In the genomic region with DNA sequence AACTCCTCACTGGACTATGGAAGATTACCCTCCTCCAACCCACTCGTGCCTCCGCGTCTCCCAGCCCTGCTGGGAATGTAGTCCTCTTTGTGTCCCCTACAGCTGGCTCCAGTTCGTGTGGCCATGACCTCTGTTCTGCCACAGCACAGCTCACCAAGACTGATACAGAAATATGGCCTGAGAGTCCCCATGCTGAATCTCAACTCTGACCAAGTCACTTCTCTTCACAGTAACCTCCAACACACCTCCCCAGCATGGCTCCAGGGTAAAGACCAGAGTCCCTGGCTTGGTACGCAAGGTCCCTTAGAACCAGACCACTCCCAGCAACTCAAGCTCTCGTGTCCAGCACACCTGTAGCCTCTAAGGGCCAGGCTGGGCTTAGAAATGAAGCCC, we compare ENCODE assay signal across 14 cellular contexts. TPM values are rescaled to one million over a fixed set of nuclear protein-coding genes. Genes with fewer than 3 reads are reported as not detected.
DNase-seq lines count a peak whose midpoint lies in the region; ATAC-seq and TF ChIP-seq lines count a peak whose summit lies in the region.
"Had no signal": no experiment of that assay in that cellular context is flagged by ENCODE, and none has a peak within 500 bp of the region (broad histone marks: within the 10 kb centered on the region; RNA-seq: fewer than 3 reads in every experiment).

No MANE protein-coding gene starts in this region.

- no peaks in the 10 kb centered on the region for H3K9me3 Mint-ChIP-seq in activated naive CD8-positive, alpha-beta T cell (ENCODE audit: low read depth)
- H3K9me3 Mint-ChIP-seq in activated naive CD8-positive, alpha-beta T cell treated with anti-CD3 and anti-CD28 coated beads for 36 hours = no peaks in the 10 kb centered on the region
- no peaks in the 10 kb centered on the region for H3K9me3 Mint-ChIP-seq in neural crest cell
- H3K9me3 Mint-ChIP-seq: activated T-helper 1 cell treated with anti-CD3 and anti-CD28 coated beads, Interleukin-12 subunit alpha, Interleukin-12 subunit beta, Interleukin-2, Interleukin-4 antibody, amounts not matched to agents 30 ng/mL and 10 ng/mL and 1 ng/mL, durations not matched to agents 14 hours and 24 hours and 36 hours; memory B cell had no signal

- no peak overlapping the region for H3K4me3 Mint-ChIP-seq in activated naive CD8-positive, alpha-beta T cell
- no peak overlapping the region for H3K4me3 Mint-ChIP-seq in activated naive CD8-positive, alpha-beta T cell treated with anti-CD3 and anti-CD28 coated beads for 36 hours
- peak overlapping the region; percentile 58 for H3K4me3 Mint-ChIP-seq in neural crest cell
- H3K4me3 Mint-ChIP-seq: activated T-helper 1 cell treated with anti-CD3 and anti-CD28 coated beads, Interleukin-12 subunit alpha, Interleukin-12 subunit beta, Interleukin-2, Interleukin-4 antibody, amounts not matched to agents 30 ng/mL and 10 ng/mL and 1 ng/mL, durations not matched to agents 14 hours and 24 hours and 36 hours; memory B cell had no signal

- H3K4me3 ChIP-seq in esophagus muscularis mucosa = no peak overlapping the region
- H3K4me3 ChIP-seq in aorta (ENCODE audit: low read length in 2 of 2) = no peak overlapping the region
- no peak overlapping the region for H3K4me3 ChIP-seq in adrenal gland
- H3K4me3 ChIP-seq: colonic mucosa had no signal

- H3K9me3 ChIP-seq in esophagus muscularis mucosa = no peaks in the 10 kb centered on the region
- H3K9me3 ChIP-seq in aorta (ENCODE audit: control insufficient read depth, low read length) = no peaks in the 10 kb centered on the region
- no peaks in the 10 kb centered on the region for H3K9me3 ChIP-seq in adrenal gland (replicated peaks in 1 of 3)
- H3K9me3 ChIP-seq: colonic mucosa had no signal

- H3K4me1 ChIP-seq in esophagus muscularis mucosa (peaks cover 40 to 72% (median 47%) of the 10 kb centered on the region in 4 donors), aorta (ENCODE audit: control insufficient read depth in 1 of 2, insufficient read depth in 2 of 2, low read length in 2 of 2) (no peaks in the 10 kb centered on the region), adrenal gland (replicated peaks in 1 of 2) (peaks cover 8 to 12% of the 10 kb centered on the region in 2 donors)

- no peak for TF ChIP-seq CTCF in esophagus muscularis mucosa (IDR thresholded peaks at IDR 0.05)
- TF ChIP-seq CTCF in neural crest cell (conservative IDR thresholded peaks at IDR 0.05) = no peak
- no peak for TF ChIP-seq CTCF in adrenal gland (IDR thresholded peaks at IDR 0.05)

- H3K27me3 ChIP-seq in esophagus muscularis mucosa = peaks cover 0 to 35% (median 0%) of the 10 kb centered on the region in 4 donors
- H3K27me3 ChIP-seq in aorta (ENCODE audit: control insufficient read depth in 1 of 2, insufficient read depth in 2 of 2, low read length in 1 of 2) = no peaks in the 10 kb centered on the region
- no peaks in the 10 kb centered on the region for H3K27me3 ChIP-seq in adrenal gland

- intact Hi-C loops in esophagus muscularis mucosa (cut with DNase I) = no loop called here
- intact Hi-C loops in aorta (cut with DNase I) = loop anchor here (2.0 to 5.0 kb wide), 3 partner anchors 37 to 40 kb away; a partner anchor contains a TSS
- intact Hi-C loops in adrenal gland (cut with DNase I) = no loop called here

- H3K27me3 Mint-ChIP-seq in activated naive CD8-positive, alpha-beta T cell = peaks cover 6% of the 10 kb centered on the region
- peaks cover 33% of the 10 kb centered on the region for H3K27me3 Mint-ChIP-seq in activated naive CD8-positive, alpha-beta T cell treated with anti-CD3 and anti-CD28 coated beads for 36 hours
- H3K27me3 Mint-ChIP-seq in neural crest cell (ENCODE audit: low read depth) = peaks cover 2% of the 10 kb centered on the region

- H3K27ac Mint-ChIP-seq in activated naive CD8-positive, alpha-beta T cell = peak overlapping the region; percentile 64
- no peak overlapping the region for H3K27ac Mint-ChIP-seq in activated naive CD8-positive, alpha-beta T cell treated with anti-CD3 and anti-CD28 coated beads for 36 hours
- no peak overlapping the region for H3K27ac Mint-ChIP-seq in neural crest cell (ENCODE audit: unreplicated experiment)
- H3K27ac Mint-ChIP-seq: activated T-helper 1 cell treated with anti-CD3 and anti-CD28 coated beads, Interleukin-12 subunit alpha, Interleukin-12 subunit beta, Interleukin-2, Interleukin-4 antibody, amounts not matched to agents 30 ng/mL and 10 ng/mL and 1 ng/mL, durations not matched to agents 14 hours and 24 hours and 36 hours had no signal

- peaks cover 33 to 52% (median 48%) of the 10 kb centered on the region in 4 donors for H3K36me3 ChIP-seq in esophagus muscularis mucosa
- H3K36me3 ChIP-seq in aorta (ENCODE audit: control insufficient read depth in 1 of 2, insufficient read depth in 2 of 2, low read length in 1 of 2) = peaks cover 0 to 10% of the 10 kb centered on the region in 2 donors
- peaks cover 0 to 42% of the 10 kb centered on the region in 2 donors for H3K36me3 ChIP-seq in adrenal gland (replicated peaks in 1 of 2)

- no peak for TF ChIP-seq EP300 in esophagus muscularis mucosa (IDR thresholded peaks at IDR 0.05)

- DNase-seq in activated naive CD8-positive, alpha-beta T cell treated with anti-CD3 and anti-CD28 coated beads for 36 hours = no peak
- no peak for DNase-seq in esophagus muscularis mucosa (ENCODE audit: extremely low spot score)
- DNase-seq in neural crest cell (ENCODE audit: low read depth, low spot score) = no peak
- DNase-seq in aorta = no peak
- no peak for DNase-seq in retina
- no peak for DNase-seq in adrenal gland
- DNase-seq: colonic mucosa, GDM1, head of caudate nucleus, Karpas-422 had no signal

- H3K27ac ChIP-seq in esophagus muscularis mucosa (replicated peaks in 1 of 4) = peak overlapping the region; percentile 70 to 84 (median 78)
- H3K27ac ChIP-seq in aorta (ENCODE audit: low read depth in 1 of 2, low read length in 2 of 2) = peak overlapping the region; percentile 71 to 81
- peak overlapping the region in 2 of 5 donors; percentile 59 to 77 for H3K27ac ChIP-seq in adrenal gland

- no peak for ATAC-seq in aorta (ENCODE audit: low FRiP score)
- ATAC-seq in GM19452 (IDR thresholded peaks at IDR 0.05; ENCODE audit: unreplicated experiment) = no peak

- no peak for TF ChIP-seq POLR2A in esophagus muscularis mucosa (IDR thresholded peaks at IDR 0.05; ENCODE audit: low read depth)
- no peak for TF ChIP-seq POLR2A in adrenal gland (IDR thresholded peaks at IDR 0.05)

- 92% methylated on average over 4 of the region's 6 CpGs for whole genome bisulfite sequencing in esophagus muscularis mucosa
- 85 to 88% methylated on average over 6 of the region's 6 CpGs for WGBS in aorta, 2 donors
- 73 to 77% (median 75%) methylated on average over 6 of the region's 6 CpGs for WGBS in adrenal gland, 4 donors

- H3K36me3 Mint-ChIP-seq in activated naive CD8-positive, alpha-beta T cell = peaks cover 4% of the 10 kb centered on the region
- H3K36me3 Mint-ChIP-seq in activated naive CD8-positive, alpha-beta T cell treated with anti-CD3 and anti-CD28 coated beads for 36 hours = peaks cover 2% of the 10 kb centered on the region
- peaks cover 9% of the 10 kb centered on the region for H3K36me3 Mint-ChIP-seq in neural crest cell (ENCODE audit: low read depth)

- peaks cover 8% of the 10 kb centered on the region for H3K4me1 Mint-ChIP-seq in activated naive CD8-positive, alpha-beta T cell (ENCODE audit: low read depth)
- peaks cover 5% of the 10 kb centered on the region for H3K4me1 Mint-ChIP-seq in activated naive CD8-positive, alpha-beta T cell treated with anti-CD3 and anti-CD28 coated beads for 36 hours
- peaks cover 17% of the 10 kb centered on the region for H3K4me1 Mint-ChIP-seq in neural crest cell

RNA-seq across cellular contexts. Expression of a gene that starts 2.3 kb away (rescaled TPM):
- 1 to 10 TPM; 1.4 to 1.8 TPM for total RNA-seq in activated naive CD8-positive, alpha-beta T cell treated with anti-CD3 and anti-CD28 coated beads for 36 hours
- total RNA-seq in esophagus muscularis mucosa = 1 to 10 TPM; 1.2 to 2.9 (median 2.1) TPM
- total RNA-seq in neural crest cell = 28.4 and 28.7 TPM in 2 replicates
- total RNA-seq in aorta = 1 to 10 TPM; 5.4 to 6.7 TPM
- 100 to 1,000 TPM in 1 of 2 donors, 1 to 10 TPM in 1; 3.9 to 217 TPM for polyA plus RNA-seq in aorta
- 1 to 10 TPM in 7 of 8 donors, under 1 TPM in 1; 0.36 to 6.6 (median 2.2) TPM for total RNA-seq in adrenal gland
- 10 to 100 TPM in 2 of 3 donors, under 1 TPM in 1; 0.35 to 66.9 (median 23.2) TPM for polyA plus RNA-seq in adrenal gland

RNA-seq across cellular contexts. Expression of a gene that starts 12.0 kb away (rescaled TPM):
- total RNA-seq in activated naive CD8-positive, alpha-beta T cell treated with anti-CD3 and anti-CD28 coated beads for 36 hours = 100 to 1,000 TPM; 193 to 209 TPM
- total RNA-seq in esophagus muscularis mucosa (100 to 1,000 TPM; 265 to 340 (median 295) TPM), neural crest cell (288 and 297 TPM in 2 replicates), aorta (100 to 1,000 TPM in 1 of 2 donors, 10 to 100 TPM in 1; 95.6 to 143 TPM), adrenal gland (100 to 1,000 TPM; 229 to 383 (median 294) TPM)
- polyA plus RNA-seq in aorta (100 to 1,000 TPM; 149 to 203 TPM), adrenal gland (100 to 1,000 TPM; 201 to 298 (median 227) TPM)

RNA-seq across cellular contexts. Expression of a gene that starts 24.2 kb away (rescaled TPM):
- total RNA-seq in activated naive CD8-positive, alpha-beta T cell treated with anti-CD3 and anti-CD28 coated beads for 36 hours = not detected
- total RNA-seq in esophagus muscularis mucosa (not detected), neural crest cell (0.51 and 0.66 TPM in 2 replicates), aorta (not detected), adrenal gland (not detected)
- polyA plus RNA-seq in aorta (1 to 10 TPM in 1 of 2 donors, not detected in 1; 5.7 TPM), adrenal gland (not detected)
- total RNA-seq: activated T-helper 1 cell treated with anti-CD3 and anti-CD28 coated beads, Interleukin-12 subunit alpha, Interleukin-12 subunit beta, Interleukin-2, Interleukin-4 antibody, amounts not matched to agents 30 ng/mL and 10 ng/mL and 1 ng/mL, durations not matched to agents 14 hours and 24 hours and 36 hours had no signal

RNA-seq across cellular contexts. Expression of a gene that starts 33.8 kb away (rescaled TPM):
- total RNA-seq in activated naive CD8-positive, alpha-beta T cell treated with anti-CD3 and anti-CD28 coated beads for 36 hours = not detected
- total RNA-seq in esophagus muscularis mucosa (not detected), neural crest cell (1.3 TPM in 2 replicates), aorta (under 1 TPM in 1 of 2 donors, not detected in 1; 0.24 TPM), adrenal gland (under 1 TPM in 1 of 8 donors, not detected in 7; 0.14 TPM)
- polyA plus RNA-seq in aorta (1 to 10 TPM in 1 of 2 donors, not detected in 1; 6.8 TPM), adrenal gland (under 1 TPM in 2 of 3 donors, not detected in 1; 0.20 to 0.32 TPM)
- total RNA-seq: colonic mucosa had no signal

RNA-seq across cellular contexts. Expression of a gene that starts 37.9 kb away (rescaled TPM):
- 10 to 100 TPM; 16.6 to 18.4 TPM for total RNA-seq in activated naive CD8-positive, alpha-beta T cell treated with anti-CD3 and anti-CD28 coated beads for 36 hours
- 10 to 100 TPM in 2 of 4 donors, 1 to 10 TPM in 2; 6.1 to 11.7 (median 8.8) TPM for total RNA-seq in esophagus muscularis mucosa
- total RNA-seq in neural crest cell = 54.8 and 57.4 TPM in 2 replicates
- 10 to 100 TPM; 30.7 to 33.6 TPM for total RNA-seq in aorta
- 100 to 1,000 TPM in 1 of 2 donors, 10 to 100 TPM in 1; 10.5 to 154 TPM for polyA plus RNA-seq in aorta
- 10 to 100 TPM in 7 of 8 donors, 1 to 10 TPM in 1; 7.8 to 27.6 (median 15.7) TPM for total RNA-seq in adrenal gland
- polyA plus RNA-seq in adrenal gland = 10 to 100 TPM in 2 of 3 donors, 1 to 10 TPM in 1; 8.3 to 47.2 (median 23.5) TPM

Comparison
In these comparisons a context has a peak if more than half of its experiments do, and no peak if none do; other contexts are left out.
1. intact Hi-C loops: an anchor here in aorta (2.0 to 5.0 kb wide); none called in esophagus muscularis mucosa and adrenal gland.